ENCODE assay signal across 25 cellular contexts in the genomic region with DNA sequence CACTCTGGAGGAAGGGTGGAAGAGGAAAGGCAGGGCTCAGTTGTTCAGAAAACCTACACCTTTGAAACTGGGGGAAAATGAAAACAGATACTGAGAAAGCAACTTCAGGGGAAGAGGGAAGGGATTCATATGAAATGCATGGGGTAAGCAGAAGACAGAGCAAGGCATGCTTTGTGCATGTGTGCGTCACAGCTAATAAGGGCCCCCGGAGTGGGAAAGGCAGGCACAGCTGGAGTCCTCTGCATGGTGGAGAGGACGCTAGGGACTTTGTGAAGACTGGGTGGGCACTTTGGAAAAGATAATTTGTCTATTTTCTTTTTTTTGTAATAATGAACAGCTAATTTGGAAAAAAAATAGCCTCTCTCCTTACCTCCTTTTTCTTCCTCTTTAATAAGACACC.
"Had no signal": no experiment of that assay in that cellular context is flagged by ENCODE, and none has a peak within 500 bp of the region (broad histone marks: within the 10 kb centered on the region; RNA-seq: fewer than 3 reads in every experiment).

No MANE protein-coding gene starts in this region.

- H3K27ac ChIP-seq: heart right ventricle, left lung, lower lobe of right lung, pancreas, prostate gland, skin epidermis, spleen, suprapubic skin, thoracic aorta, tibial artery, vagina had no signal

- ATAC-seq: heart right ventricle; left colon; left lung; lower lobe of right lung; natural killer cell; pancreas; right cardiac atrium; sciatic nerve; stimulated activated effector memory CD8-positive, alpha-beta T cell treated with anti-CD3 and anti-CD28 coated beads, Interleukin-12 subunit alpha, Interleukin-12 subunit beta, amount 100 ng/mL, for 72 hours had no signal

- H3K4me1 Mint-ChIP-seq: naive B cell; natural killer cell; stimulated activated effector memory CD8-positive, alpha-beta T cell treated with anti-CD3 and anti-CD28 coated beads, Interleukin-12 subunit alpha, Interleukin-12 subunit beta, amount 100 ng/mL, for 72 hours had no signal

- H3K4me3 Mint-ChIP-seq: naive B cell; natural killer cell; nephron progenitor cell; stimulated activated effector memory CD8-positive, alpha-beta T cell treated with anti-CD3 and anti-CD28 coated beads, Interleukin-12 subunit alpha, Interleukin-12 subunit beta, amount 100 ng/mL, for 72 hours; stimulated activated naive CD8-positive, alpha-beta T cell treated with anti-CD3 and anti-CD28 coated beads, Interleukin-15, Interleukin-2, amounts not matched to agents 100 ng/mL and 50 ng/mL, for 24 hours had no signal

- H3K36me3 ChIP-seq: heart right ventricle, left lung, lower lobe of right lung, pancreas, prostate gland, spleen, suprapubic skin, thoracic aorta, tibial artery, vagina had no signal

- H3K9me3 ChIP-seq: heart right ventricle, left lung, lower lobe of right lung, pancreas, prostate gland, suprapubic skin, thoracic aorta, tibial artery, vagina had no signal

- H3K27ac Mint-ChIP-seq: naive B cell; natural killer cell; nephron progenitor cell; stimulated activated effector memory CD8-positive, alpha-beta T cell treated with anti-CD3 and anti-CD28 coated beads, Interleukin-12 subunit alpha, Interleukin-12 subunit beta, amount 100 ng/mL, for 72 hours; stimulated activated naive CD8-positive, alpha-beta T cell treated with anti-CD3 and anti-CD28 coated beads, Interleukin-15, Interleukin-2, amounts not matched to agents 100 ng/mL and 50 ng/mL, for 24 hours had no signal

- H3K4me3 ChIP-seq: heart right ventricle, left lung, lower lobe of right lung, pancreas, prostate gland, skin epidermis, spleen, suprapubic skin, thoracic aorta, tibial artery, vagina had no signal

- DNase-seq: heart right ventricle; hippocampal formation; left colon; left lung; lower lobe of right lung; mammary epithelial cell; naive B cell; natural killer cell; nephron progenitor cell; nucleus accumbens; pancreas; right cardiac atrium; spleen; stimulated activated CD4-positive, alpha-beta T cell treated with anti-CD3 and anti-CD28 coated beads, Interleukin-4, amount 100 ng/mL, for 24 hours; stimulated activated naive CD4-positive, alpha-beta T cell; tibial artery; trophoblast cell had no signal

- H3K9me3 Mint-ChIP-seq: nephron progenitor cell had no signal

- H3K27me3 ChIP-seq: left lung, pancreas, spleen, suprapubic skin, tibial artery, vagina had no signal

- H3K27me3 Mint-ChIP-seq: naive B cell; stimulated activated naive CD8-positive, alpha-beta T cell treated with anti-CD3 and anti-CD28 coated beads, Interleukin-15, Interleukin-2, amounts not matched to agents 100 ng/mL and 50 ng/mL, for 24 hours had no signal

- H3K36me3 Mint-ChIP-seq: naive B cell; natural killer cell; stimulated activated effector memory CD8-positive, alpha-beta T cell treated with anti-CD3 and anti-CD28 coated beads, Interleukin-12 subunit alpha, Interleukin-12 subunit beta, amount 100 ng/mL, for 72 hours had no signal

- H3K4me1 ChIP-seq: heart right ventricle, left lung, lower lobe of right lung, pancreas, prostate gland, spleen, suprapubic skin, tibial artery had no signal
